ENCODE assay signal across 23 cellular contexts in the genomic region with DNA sequence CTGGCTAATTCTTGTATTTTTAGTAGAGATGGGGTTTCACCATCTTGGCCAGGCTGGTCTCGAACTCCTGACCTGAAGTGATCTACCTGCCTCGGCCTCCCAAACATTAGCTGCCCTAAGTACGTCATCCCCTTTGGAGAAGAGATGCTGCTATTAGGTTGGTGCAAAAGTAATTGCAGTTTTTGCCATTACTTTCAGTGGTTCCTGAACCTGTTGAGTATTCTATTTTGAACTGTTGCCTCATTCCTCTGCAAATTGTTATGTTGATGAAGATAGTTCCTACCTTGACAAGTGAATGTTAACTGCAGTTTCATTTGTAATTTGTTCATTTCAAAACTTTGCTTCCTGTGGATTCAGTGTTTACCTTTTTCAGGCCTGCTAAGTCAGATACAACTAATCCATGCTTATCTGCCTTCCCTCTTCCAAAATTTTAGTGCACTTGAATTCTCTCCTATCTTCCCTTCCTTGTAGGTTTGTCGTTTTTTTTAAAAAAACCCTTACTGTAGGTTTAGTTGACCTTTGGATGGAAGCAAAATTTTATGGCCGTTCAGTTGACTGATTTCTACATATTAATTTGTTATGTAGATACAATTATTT.
"Had no signal": no experiment of that assay in that cellular context is flagged by ENCODE, and none has a peak within 500 bp of the region (broad histone marks: within the 10 kb centered on the region; RNA-seq: fewer than 3 reads in every experiment).

No MANE protein-coding gene starts in this region.

- H3K27ac ChIP-seq: uterus, VCaP had no signal

- H3K4me3 Mint-ChIP-seq: activated naive CD4-positive, alpha-beta T cell treated with anti-CD3 and anti-CD28 coated beads, Interleukin-2, amount 50 U/mL, for 24 hours; activated naive CD8-positive, alpha-beta T cell treated with anti-CD3 and anti-CD28 coated beads, Interleukin-2, amount 50 U/mL, for 24 hours; dendritic cell treated with granulocyte-macrophage colony-stimulating factor and Interleukin-4, amounts not matched to agents 40 ng/mL and 50 ng/mL, for 4 days; type B pancreatic cell had no signal

- ATAC-seq: activated CD4-positive, CD25-positive, alpha-beta regulatory T cell treated with anti-CD3 and anti-CD28 coated beads, Interleukin-2, amount 50 U/mL, for 24 hours; activated naive CD8-positive, alpha-beta T cell treated with anti-CD3 and anti-CD28 coated beads, Interleukin-2, amount 50 U/mL, for 24 hours; left ventricle myocardium superior; naive thymus-derived CD4-positive, alpha-beta T cell; right cardiac atrium; stimulated activated naive CD8-positive, alpha-beta T cell treated with anti-CD3 and anti-CD28 coated beads, Interleukin-15, Interleukin-2, amounts not matched to agents 100 U/mL and 50 U/mL, for 24 hours had no signal

- H3K36me3 ChIP-seq: uterus had no signal

- H3K4me1 ChIP-seq: uterus had no signal

- H3K27me3 ChIP-seq: uterus had no signal

- H3K27ac Mint-ChIP-seq: activated naive CD4-positive, alpha-beta T cell treated with anti-CD3 and anti-CD28 coated beads, Interleukin-2, amount 50 U/mL, for 24 hours; activated naive CD8-positive, alpha-beta T cell treated with anti-CD3 and anti-CD28 coated beads, Interleukin-2, amount 50 U/mL, for 24 hours; activated T-helper 2 cell treated with anti-CD3 and anti-CD28 coated beads, Interferon-gamma antibody, Interleukin-2, Interleukin-4, amounts not matched to agents 10 μg/mL and 5 μg/mL and 100 μg/mL, durations not matched to agents 14 hours and 24 hours and 36 hours; dendritic cell treated with granulocyte-macrophage colony-stimulating factor and Interleukin-4, amounts not matched to agents 40 ng/mL and 50 ng/mL, for 4 days; type B pancreatic cell had no signal

- DNase-seq: activated CD4-positive, alpha-beta T cell treated with anti-CD3 and anti-CD28 coated beads for 48 hours; activated CD4-positive, alpha-beta T cell treated with anti-CD3 and anti-CD28 coated beads, Interleukin-2, amount 50 U/mL, for 48 hours; activated CD8-positive, alpha-beta memory T cell treated with anti-CD3 and anti-CD28 coated beads for 24 hours; activated naive CD8-positive, alpha-beta T cell treated with anti-CD3 and anti-CD28 coated beads, Interleukin-2, amount 50 U/mL, for 24 hours; activated T-cell treated with anti-CD3 and anti-CD28 coated beads, Interleukin-2, amount 50 U/mL, for 1 hour; amygdala; central memory CD4-positive, alpha-beta T cell; left ventricle myocardium superior; naive thymus-derived CD4-positive, alpha-beta T cell; posterior cingulate gyrus; right cardiac atrium; stimulated activated CD4-positive, alpha-beta T cell treated with anti-CD3 and anti-CD28 coated beads, Interleukin-2, amount 100 ng/mL, for 48 hours; stimulated activated naive CD8-positive, alpha-beta T cell treated with anti-CD3 and anti-CD28 coated beads, Interleukin-15, Interleukin-2, amounts not matched to agents 100 U/mL and 50 U/mL, for 24 hours; uterus had no signal

- FAIRE-seq: frontal cortex, islet of Langerhans, TTC549 had no signal

- H3K27me3 Mint-ChIP-seq: activated naive CD4-positive, alpha-beta T cell treated with anti-CD3 and anti-CD28 coated beads, Interleukin-2, amount 50 U/mL, for 24 hours; activated naive CD8-positive, alpha-beta T cell treated with anti-CD3 and anti-CD28 coated beads, Interleukin-2, amount 50 U/mL, for 24 hours; dendritic cell treated with granulocyte-macrophage colony-stimulating factor and Interleukin-4, amounts not matched to agents 40 ng/mL and 50 ng/mL, for 4 days; naive thymus-derived CD4-positive, alpha-beta T cell; type B pancreatic cell had no signal

- H3K4me3 ChIP-seq: uterus had no signal
